Comparison of ENCODE assay signal across 14 cellular contexts in the genomic region with DNA sequence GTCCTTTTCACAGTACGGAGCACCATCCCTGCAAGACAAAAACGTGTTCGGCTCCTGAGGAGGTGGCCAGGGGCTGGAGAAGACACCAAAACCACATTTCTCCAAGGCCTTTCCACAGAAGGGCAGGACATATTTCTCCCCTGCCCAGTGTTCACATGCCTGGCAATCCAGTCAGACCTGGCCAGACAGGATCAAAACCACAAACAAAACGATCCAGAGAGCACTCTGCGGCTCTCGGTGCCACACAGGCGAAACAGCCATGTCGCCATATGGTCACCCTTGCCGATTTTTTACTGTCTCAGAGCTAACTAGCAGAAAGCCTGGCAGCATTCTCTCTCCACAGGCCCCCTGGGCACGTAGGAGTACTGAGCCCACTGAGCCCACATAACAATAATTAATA.
DNase-seq lines count a peak whose midpoint lies in the region; ATAC-seq and TF ChIP-seq lines count a peak whose summit lies in the region.
"Had no signal": no experiment of that assay in that cellular context is flagged by ENCODE, and none has a peak within 500 bp of the region (broad histone marks: within the 10 kb centered on the region; RNA-seq: fewer than 3 reads in every experiment).

No MANE protein-coding gene starts in this region.

- POLR2A ChIA-PET in MCF 10A (lab: Yijun Ruan, JAX), result interaction anchor here (1.0 kb wide), 1 partner anchor 45 kb away, joined by 3 read pairs; no protein-coding TSS in a partner anchor

- H3K23ac ChIP-seq in trophoblast cell (ENCODE audit: low read length), result no peak overlapping the region

- H2BK5ac ChIP-seq in trophoblast cell (ENCODE audit: low read depth, low read length, poor library complexity), result no peak overlapping the region

- no CpG with 5 or more reads among the region's 10 CpGs for WGBS in trophoblast cell (ENCODE audit: extremely low coverage, insufficient coverage, insufficient read length)

- intact Hi-C loops in MCF 10A (cut with micrococcal nuclease) (no loop called here), Right ventricle myocardium inferior (cut with DNase I) (loop anchor here (5.0 kb wide), 1 partner anchor 73 kb away; no protein-coding TSS in a partner anchor), left lung (cut with DNase I) (no loop called here)

- H4K91ac ChIP-seq in trophoblast cell (ENCODE audit: low read depth, low read length), result no peak overlapping the region

- H3K4me1 Mint-ChIP-seq in MCF 10A (ENCODE audit: insufficient read depth, unreplicated experiment), result peaks cover 17% of the 10 kb centered on the region

- H3K4me3 ChIP-seq in trophoblast cell (ENCODE audit: low read depth, low read length), result no peak overlapping the region
- no peak overlapping the region for H3K4me3 ChIP-seq in left lung
- H3K4me3 ChIP-seq: hepatocyte had no signal

- no peaks in the 10 kb centered on the region for H3K79me2 ChIP-seq in trophoblast cell (ENCODE audit: control insufficient read depth, insufficient read depth, low read length, poor library complexity)
- H3K79me2 ChIP-seq: hepatocyte had no signal

- peak overlapping the region; percentile 71 for H3K27ac Mint-ChIP-seq in MCF 10A (ENCODE audit: low read depth, unreplicated experiment)
- H3K27ac Mint-ChIP-seq: HFFc6 had no signal

- peaks cover 0 to 5% of the 10 kb centered on the region in 2 experiments for H3K4me1 ChIP-seq in trophoblast cell (ENCODE audit: control insufficient read depth in 1 of 2, insufficient read depth in 2 of 2, low read length in 2 of 2)
- H3K4me1 ChIP-seq in left lung, result peaks cover 0 to 10% of the 10 kb centered on the region in 2 donors

- DNase-seq in NCI-H1694 treated with DMSO at 0.1 percent for 48 hours (lab: John Stamatoyannopoulos, UW), result peak; percentile 31
- no peak for DNase-seq in NCI-H1694 (lab: John Stamatoyannopoulos, UW)
- DNase-seq in M059J (ENCODE audit: low read depth), result peak; percentile 82
- DNase-seq in MCF 10A (ENCODE audit: unreplicated experiment), result no peak
- peak; percentile 8 to 35 for DNase-seq in trophoblast cell
- DNase-seq in Right ventricle myocardium inferior (ENCODE audit: missing footprints), result no peak
- no peak for DNase-seq in A172 (ENCODE audit: low spot score)
- DNase-seq in left lung, result no peak
- DNase-seq: 8988T, activated gamma-delta T cell, DMS153, HFFc6, left ventricle myocardium superior had no signal

- no peak overlapping the region for H2AFZ ChIP-seq in trophoblast cell (ENCODE audit: insufficient read depth, low read length, poor library complexity)
- H2AFZ ChIP-seq: hepatocyte had no signal

- H3K14ac ChIP-seq in trophoblast cell (ENCODE audit: low read length), result no peak overlapping the region

- no peak overlapping the region for H2BK120ac ChIP-seq in trophoblast cell (ENCODE audit: insufficient read depth, low read length, poor library complexity)

- H2BK12ac ChIP-seq in trophoblast cell (ENCODE audit: low read length), result no peak overlapping the region

- H3K36me3 Mint-ChIP-seq in MCF 10A (ENCODE audit: insufficient read depth, unreplicated experiment), result peaks cover 12% of the 10 kb centered on the region

- H3K9me3 ChIP-seq in trophoblast cell (ENCODE audit: insufficient read depth, low read depth, low read length) (no peaks in the 10 kb centered on the region), left lung (no peaks in the 10 kb centered on the region)

- no peak for TF ChIP-seq CTCF in MCF 10A (IDR thresholded peaks at IDR 0.05; ENCODE audit: unreplicated experiment)
- no peak for TF ChIP-seq CTCF in left lung (IDR thresholded peaks at IDR 0.05)

- no peak overlapping the region for H3K27ac ChIP-seq in trophoblast cell (ENCODE audit: low read depth, low read length)
- H3K27ac ChIP-seq in left lung, result no peak overlapping the region
- H3K27ac ChIP-seq: hepatocyte had no signal

- H3K4ac ChIP-seq in trophoblast cell (ENCODE audit: low read depth, low read length), result no peak overlapping the region

- no peak overlapping the region for H4K8ac ChIP-seq in trophoblast cell (ENCODE audit: low read depth, low read length)

- H4K12ac ChIP-seq in trophoblast cell (ENCODE audit: low read depth, low read length), result no peak overlapping the region

- H3K4me3 Mint-ChIP-seq in MCF 10A (ENCODE audit: unreplicated experiment), result no peak overlapping the region
- H3K4me3 Mint-ChIP-seq: HFFc6 had no signal

- no peaks in the 10 kb centered on the region for H3K9me3 Mint-ChIP-seq in MCF 10A (ENCODE audit: unreplicated experiment)
- H3K9me3 Mint-ChIP-seq: HFFc6 had no signal

- BruUV-seq in MCF 10A (replicated peaks; lab: Mats Ljungman, UMichigan), result no TSS peak

- H3K9ac ChIP-seq in trophoblast cell (ENCODE audit: low read length), result no peak overlapping the region

- no peaks in the 10 kb centered on the region for H3K27me3 Mint-ChIP-seq in MCF 10A (ENCODE audit: insufficient read depth, unreplicated experiment)

- H3K27me3 ChIP-seq in trophoblast cell (ENCODE audit: insufficient read depth, low read length) (no peaks in the 10 kb centered on the region), left lung (no peaks in the 10 kb centered on the region)
- H3K27me3 ChIP-seq: hepatocyte had no signal

- ATAC-seq in Right ventricle myocardium inferior (no peak), left lung (no peak)
- ATAC-seq: left ventricle myocardium superior had no signal

- H3K4me2 ChIP-seq in trophoblast cell (ENCODE audit: low read length), result no peak overlapping the region
- H3K4me2 ChIP-seq: hepatocyte had no signal

- H3K36me3 ChIP-seq in trophoblast cell (ENCODE audit: control insufficient read depth in 1 of 2, insufficient read depth in 2 of 2, low read length in 2 of 2), result peaks cover 2 to 3% of the 10 kb centered on the region in 2 experiments
- peaks cover 0 to 14% of the 10 kb centered on the region in 2 donors for H3K36me3 ChIP-seq in left lung

- no peak overlapping the region for H2AK5ac ChIP-seq in trophoblast cell (ENCODE audit: low read length)

- no peak overlapping the region for H3K18ac ChIP-seq in trophoblast cell (ENCODE audit: low read length)

- no peaks in the 10 kb centered on the region for H3K79me1 ChIP-seq in trophoblast cell (ENCODE audit: low read length)

- CTCF ChIA-PET in MCF 10A (lab: Yijun Ruan, JAX), result interaction anchor here (0.6 to 5.1 kb wide), 8 partner anchors 8 to 189 kb away, joined by 3 to 31 read pairs (median 5); no protein-coding TSS in a partner anchor

Comparison
In these comparisons a context has a peak if more than half of its experiments do, and no peak if none do; other contexts are left out.
1. DNase-seq: peak in NCI-H1694 treated with DMSO at 0.1 percent for 48 hours (single experiment), M059J (single experiment) and trophoblast cell (2 of 2); none in NCI-H1694 (single experiment), MCF 10A (single experiment), Right ventricle myocardium inferior (single experiment), A172 (single experiment) and left lung (0 of 2).